In genomic region chr2:40178171-40178778, GRCh38 we compare ENCODE assay signal across 25 cellular contexts.
DNase-seq lines count a peak whose midpoint lies in the region; ATAC-seq and TF ChIP-seq lines count a peak whose summit lies in the region.
"Had no signal": no experiment of that assay in that cellular context is flagged by ENCODE, and none has a peak within 500 bp of the region (broad histone marks: within the 10 kb centered on the region; RNA-seq: fewer than 3 reads in every experiment).

No MANE protein-coding gene starts in this region.

- no peak overlapping the region for H3K4me3 ChIP-seq in GM23338
- no peak overlapping the region for H3K4me3 ChIP-seq in thymus (ENCODE audit: low read length)
- H3K4me3 ChIP-seq: adrenal gland, HAP-1, heart left ventricle, sigmoid colon had no signal

- no peaks in the 10 kb centered on the region for H3F3A ChIP-seq in GM23338 (replicated peaks; ENCODE audit: low read depth)

- H3K9me3 Mint-ChIP-seq in activated CD4-positive, alpha-beta T cell treated with anti-CD3 and anti-CD28 coated beads for 36 hours (ENCODE audit: low read depth), result no peaks in the 10 kb centered on the region
- H3K9me3 Mint-ChIP-seq in GM23338, result no peaks in the 10 kb centered on the region
- H3K9me3 Mint-ChIP-seq: neural crest cell had no signal

- ATAC-seq in activated CD4-positive, alpha-beta T cell treated with anti-CD3 and anti-CD28 coated beads for 36 hours, result no peak
- ATAC-seq in GM23338, result no peak
- no peak for ATAC-seq in HG02623 (IDR thresholded peaks at IDR 0.05; ENCODE audit: unreplicated experiment)
- ATAC-seq: T-helper 17 cell had no signal

- H3K4me1 Mint-ChIP-seq in activated CD4-positive, alpha-beta T cell treated with anti-CD3 and anti-CD28 coated beads for 36 hours, result peaks cover 10% of the 10 kb centered on the region
- 0 out of 3 replicates have a peak, but pooled peaks cover 2% of the 10 kb centered on the region for H3K4me1 Mint-ChIP-seq in GM23338
- H3K4me1 Mint-ChIP-seq: T-helper 17 cell had no signal

- TF ChIP-seq CTCF in GM23338 (conservative IDR thresholded peaks at IDR 0.05; ENCODE audit: low read depth in 2 of 2), result peak in 1 of 2 experiments; percentile 20; a peak in 2 of 4 replicates

- no peaks in the 10 kb centered on the region for H3K36me3 ChIP-seq in GM23338 (ENCODE audit: insufficient read depth)
- H3K36me3 ChIP-seq in thymus (ENCODE audit: control insufficient read depth, insufficient read depth), result no peaks in the 10 kb centered on the region
- H3K36me3 ChIP-seq: adrenal gland, brain microvascular endothelial cell, HAP-1 had no signal

- peak; percentile 6 for DNase-seq in activated CD4-positive, alpha-beta T cell treated with anti-CD3 and anti-CD28 coated beads for 36 hours
- DNase-seq in activated CD4-positive, alpha-beta T cell treated with anti-CD3 and anti-CD28 coated beads for 48 hours, result no peak
- no peak for DNase-seq in GM23338 (ENCODE audit: low spot score)
- DNase-seq in NAMALWA (ENCODE audit: low spot score), result peak; percentile 13
- no peak for DNase-seq in NCI-H1048 (lab: John Stamatoyannopoulos, UW)
- no peak for DNase-seq in OCI-M1 (lab: John Stamatoyannopoulos, UW)
- DNase-seq: activated CD4-positive, alpha-beta T cell treated with anti-CD3 and anti-CD28 coated beads for 1 hour; activated T-cell treated with anti-CD3 and anti-CD28 coated beads, Interleukin-2, amount 50 U/mL, for 1 hour; adrenal gland; brain microvascular endothelial cell; COR-L47; effector CD4-positive, alpha-beta T cell; erythroblast; heart left ventricle; kidney glomerular epithelial cell; NCI-H146; NCI-H510A; sigmoid colon; T-helper 17 cell had no signal

- no peaks in the 10 kb centered on the region for H4K20me1 ChIP-seq in GM23338 (replicated peaks; ENCODE audit: insufficient read depth)

- no peaks in the 10 kb centered on the region for H3K9me2 ChIP-seq in GM23338 (ENCODE audit: insufficient read depth)

- H3K27ac Mint-ChIP-seq in activated CD4-positive, alpha-beta T cell treated with anti-CD3 and anti-CD28 coated beads for 36 hours, result no peak overlapping the region
- H3K27ac Mint-ChIP-seq in GM23338, result 0 out of 2 replicates have a peak overlapping the region, but pooled peaks have one; percentile 0
- H3K27ac Mint-ChIP-seq: B cell, T-helper 17 cell, type B pancreatic cell had no signal

- H3K27me3 ChIP-seq in GM23338 (ENCODE audit: insufficient read depth), result no peaks in the 10 kb centered on the region
- H3K27me3 ChIP-seq in thymus (ENCODE audit: control insufficient read depth, insufficient read depth), result no peaks in the 10 kb centered on the region
- H3K27me3 ChIP-seq: adrenal gland, brain microvascular endothelial cell, heart left ventricle, sigmoid colon had no signal

- CTCF ChIA-PET in activated CD4-positive, alpha-beta T cell treated with anti-CD3 and anti-CD28 coated beads for 36 hours (lab: Charles Lee), result no interaction called here

- H3K36me3 Mint-ChIP-seq in activated CD4-positive, alpha-beta T cell treated with anti-CD3 and anti-CD28 coated beads for 36 hours (ENCODE audit: low read depth), result no peaks in the 10 kb centered on the region
- H3K36me3 Mint-ChIP-seq in GM23338 (ENCODE audit: low read depth), result no peaks in the 10 kb centered on the region
- H3K36me3 Mint-ChIP-seq: type B pancreatic cell had no signal

- no peak overlapping the region for H3K4me2 ChIP-seq in GM23338

- H3K4me3 Mint-ChIP-seq in activated CD4-positive, alpha-beta T cell treated with anti-CD3 and anti-CD28 coated beads for 36 hours, result no peak overlapping the region
- H3K4me3 Mint-ChIP-seq in GM23338, result no peak overlapping the region
- H3K4me3 Mint-ChIP-seq: B cell, neural crest cell, T-helper 17 cell, type B pancreatic cell had no signal

- POLR2A ChIA-PET in activated CD4-positive, alpha-beta T cell treated with anti-CD3 and anti-CD28 coated beads for 36 hours (lab: Charles Lee), result no interaction called here

- intact Hi-C loops in activated CD4-positive, alpha-beta T cell treated with anti-CD3 and anti-CD28 coated beads for 36 hours (cut with DNase I, micrococcal nuclease), result no loop called here

- H3K27me3 Mint-ChIP-seq in activated CD4-positive, alpha-beta T cell treated with anti-CD3 and anti-CD28 coated beads for 36 hours, result peaks cover 2% of the 10 kb centered on the region
- no peaks in the 10 kb centered on the region for H3K27me3 Mint-ChIP-seq in GM23338 (ENCODE audit: insufficient read depth, low read depth, poor library complexity)
- H3K27me3 Mint-ChIP-seq: B cell, T-helper 17 cell, type B pancreatic cell had no signal

- WGBS in thymus, result 89% methylated on average over 6 of the region's 6 CpGs

- no peak overlapping the region for H2AFZ ChIP-seq in GM23338

- H3K27ac ChIP-seq in GM23338 (ENCODE audit: low read depth), result no peak overlapping the region
- peak overlapping the region; percentile 20 for H3K27ac ChIP-seq in thymus (ENCODE audit: low read depth)
- H3K27ac ChIP-seq: adrenal gland, brain microvascular endothelial cell, heart left ventricle, sigmoid colon had no signal

- H3K9me3 ChIP-seq in thymus (ENCODE audit: control insufficient read depth), result no peaks in the 10 kb centered on the region
- H3K9me3 ChIP-seq: adrenal gland, HAP-1, heart left ventricle, sigmoid colon had no signal

- H3K4me1 ChIP-seq in GM23338 (ENCODE audit: insufficient read depth), result no peaks in the 10 kb centered on the region
- peaks cover 11% of the 10 kb centered on the region for H3K4me1 ChIP-seq in thymus (ENCODE audit: control insufficient read depth, insufficient read depth, low read length)
- H3K4me1 ChIP-seq: adrenal gland, sigmoid colon had no signal

- H3K79me2 ChIP-seq in GM23338 (replicated peaks; ENCODE audit: insufficient read depth), result no peaks in the 10 kb centered on the region

TF ChIP-seq in GM23338, 12 proteins besides CTCF, POLR2A, EP300 and RAD21 (continues in another document):
- TF ChIP-seq EZH2phosphoT487 (IDR thresholded peaks at IDR 0.05; ENCODE audit: unreplicated experiment), result no peak
- no peak for TF ChIP-seq POLR2AphosphoS5 (IDR thresholded peaks at IDR 0.05; ENCODE audit: low read depth)
- TF ChIP-seq EZH2 (IDR thresholded peaks at IDR 0.05; ENCODE audit: low read depth, unreplicated experiment), result no peak
- TF ChIP-seq REST (IDR thresholded peaks at IDR 0.05; ENCODE audit: unreplicated experiment), result no peak
- no peak for TF ChIP-seq CREB1 (CRISPR knock-in tag; IDR thresholded peaks at IDR 0.05; ENCODE audit: low read depth)

Comparison
In these comparisons a context has a peak if more than half of its experiments do, and no peak if none do; other contexts are left out.
1. DNase-seq: peak in activated CD4-positive, alpha-beta T cell treated with anti-CD3 and anti-CD28 coated beads for 36 hours (single experiment) and NAMALWA (single experiment); none in activated CD4-positive, alpha-beta T cell treated with anti-CD3 and anti-CD28 coated beads for 48 hours (single experiment), GM23338 (single experiment), NCI-H1048 (single experiment) and OCI-M1 (single experiment).